In genomic region chr10:7687228-7687907, GRCh38 we compare ENCODE assay signal across 8 cellular contexts. TPM values are rescaled to one million over a fixed set of nuclear protein-coding genes. Genes with fewer than 3 reads are reported as not detected.
DNase-seq lines count a peak whose midpoint lies in the region; ATAC-seq and TF ChIP-seq lines count a peak whose summit lies in the region.

No MANE protein-coding gene starts in this region.

- H3K27ac ChIP-seq in parathyroid adenoma (no peak overlapping the region), upper lobe of left lung (no peak overlapping the region)

- no peaks in the 10 kb centered on the region for H3K4me1 ChIP-seq in parathyroid adenoma
- H3K4me1 ChIP-seq in upper lobe of left lung, result peaks cover 0 to 10% (median 4%) of the 10 kb centered on the region in 4 donors

- TF ChIP-seq CTCF in GM12865 (IDR thresholded peaks at IDR 0.05; ENCODE audit: insufficient read depth, low read depth, low read length, missing control alignments), result peak; percentile 86
- TF ChIP-seq CTCF in parathyroid adenoma (IDR thresholded peaks at IDR 0.05), result peak; percentile 88
- peak; percentile 66 to 89 (median 84) for TF ChIP-seq CTCF in upper lobe of left lung (IDR thresholded peaks at IDR 0.05)

- H3K27me3 ChIP-seq in parathyroid adenoma (ENCODE audit: control insufficient read depth, insufficient read depth, low read length) (no peaks in the 10 kb centered on the region), upper lobe of left lung (no peaks in the 10 kb centered on the region)

- ATAC-seq in HG02571 (IDR thresholded peaks at IDR 0.05; ENCODE audit: unreplicated experiment) (peak; percentile 90), upper lobe of left lung (ENCODE audit: low FRiP score in 2 of 2) (peak; percentile 91 to 95)

- no peaks in the 10 kb centered on the region for H3K79me2 ChIP-seq in parathyroid adenoma

- H3K4me2 ChIP-seq in parathyroid adenoma (ENCODE audit: low read length), result no peak overlapping the region

- H3K36me3 ChIP-seq in parathyroid adenoma (ENCODE audit: control insufficient read depth, insufficient read depth, low read length) (no peaks in the 10 kb centered on the region), upper lobe of left lung (no peaks in the 10 kb centered on the region)

- TF ChIP-seq EP300 in upper lobe of left lung (IDR thresholded peaks at IDR 0.05), result no peak

- H3K4me3 ChIP-seq in GM12865 (ENCODE audit: low read depth, low read length) (no peak overlapping the region), parathyroid adenoma (ENCODE audit: low read depth, low read length) (no peak overlapping the region), upper lobe of left lung (no peak overlapping the region)

- no peak overlapping the region for H2AFZ ChIP-seq in parathyroid adenoma

- H3K9me3 ChIP-seq in parathyroid adenoma (ENCODE audit: control insufficient read depth, low read length) (no peaks in the 10 kb centered on the region), upper lobe of left lung (peaks cover 0 to 5% (median 1%) of the 10 kb centered on the region in 4 donors)

- 23 to 24% methylated on average over 20 of the region's 20 CpGs for WGBS in upper lobe of left lung, 2 donors

- no peak for TF ChIP-seq POLR2A in upper lobe of left lung (IDR thresholded peaks at IDR 0.05)

- DNase-seq in GM12865 (ENCODE audit: low read depth) (peak; percentile 93), NAMALWA (ENCODE audit: low spot score) (peak; percentile 95), SK-N-DZ (ENCODE audit: low spot score) (peak; percentile 92), germinal center (ENCODE audit: low spot score) (peak; percentile 76), upper lobe of left lung (peak in 1 of 2 donors; percentile 85)
- peak; percentile 53 for DNase-seq in activated gamma-delta T cell treated with anti-CD3 and anti-CD28 coated beads, Interleukin-2, amount 50 U/mL, for 16 hours (ENCODE audit: low read depth)

- H3K9ac ChIP-seq in parathyroid adenoma, result no peak overlapping the region

RNA-seq across cellular contexts. Expression of gene ITIH2, which starts 15.7 kb away (rescaled TPM):
- polyA plus RNA-seq in SK-N-DZ (2014; cell fraction: cytosol; rRNA removed), result not detected in 2 replicates
- polyA plus RNA-seq in SK-N-DZ (2014; cell fraction: nucleus; rRNA removed), result not detected in 2 replicates
- total RNA-seq in upper lobe of left lung, result 1 to 10 TPM in 1 of 6 donors, under 1 TPM in 2, not detected in 3; 0.61 to 1.5 (median 0.61) TPM

RNA-seq across cellular contexts. Expression of gene ITIH5, which starts 20.6 kb away (rescaled TPM):
- polyA plus RNA-seq in SK-N-DZ (2014; cell fraction: cytosol; rRNA removed), result not detected in 2 replicates
- polyA plus RNA-seq in SK-N-DZ (2014; cell fraction: nucleus; rRNA removed), result not detected in 2 replicates
- 10 to 100 TPM in 5 of 6 donors, 1 to 10 TPM in 1; 9.7 to 21.0 (median 11.6) TPM for total RNA-seq in upper lobe of left lung
